1 cellular context compared by ENCODE assay signal in the genomic region with DNA sequence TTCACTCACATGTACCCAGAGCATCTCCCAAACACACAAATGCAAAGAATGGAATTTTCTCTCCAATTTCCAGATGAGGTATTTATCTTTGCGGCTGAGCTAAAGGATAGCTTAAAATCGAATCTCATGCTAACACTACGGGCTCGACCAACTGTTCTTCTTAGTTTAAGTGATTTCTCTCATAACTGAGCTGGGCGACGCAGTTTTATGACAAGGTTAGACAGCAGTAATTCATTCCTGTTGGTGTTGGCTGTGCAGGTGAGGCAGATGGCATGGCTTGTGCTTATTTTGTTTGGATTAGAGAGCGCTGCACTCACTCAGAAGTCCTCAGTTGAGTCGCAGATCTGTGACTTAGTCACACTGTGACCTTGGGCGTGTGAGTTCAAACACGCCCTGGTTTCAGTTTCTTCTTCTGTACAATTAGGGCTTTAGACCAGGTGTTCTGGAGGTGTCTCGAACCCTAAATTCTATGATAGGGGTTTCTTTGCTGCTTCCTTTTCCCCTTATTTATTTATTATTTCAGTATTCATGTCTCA.
A peak's percentile ranks its signal among the peaks of the same experiment; 100 is the strongest.
TF ChIP-seq lines count a peak whose summit lies in the region.

No MANE protein-coding gene starts in this region.

TF ChIP-seq in HepG2, 621 proteins besides CTCF, POLR2A, EP300 and RAD21:
- TF ChIP-seq HDAC1 (CRISPR knock-in tag; IDR thresholded peaks at IDR 0.05): no peak
- no peak for TF ChIP-seq RBAK (CRISPR knock-in tag; IDR thresholded peaks at IDR 0.05)
- TF ChIP-seq SNRNP70 (IDR thresholded peaks at IDR 0.05; ENCODE audit: low read depth, low read length): no peak
- peak; percentile 56 for TF ChIP-seq THAP11 (CRISPR knock-in tag; IDR thresholded peaks at IDR 0.05)
- TF ChIP-seq CREB1 (IDR thresholded peaks at IDR 0.05): no peak
- 0 out of 2 replicates have a peak, but pooled peaks have one; percentile 35 for TF ChIP-seq CREB1 (CRISPR knock-in tag; IDR thresholded peaks at IDR 0.05)
- TF ChIP-seq, protein P1, sequence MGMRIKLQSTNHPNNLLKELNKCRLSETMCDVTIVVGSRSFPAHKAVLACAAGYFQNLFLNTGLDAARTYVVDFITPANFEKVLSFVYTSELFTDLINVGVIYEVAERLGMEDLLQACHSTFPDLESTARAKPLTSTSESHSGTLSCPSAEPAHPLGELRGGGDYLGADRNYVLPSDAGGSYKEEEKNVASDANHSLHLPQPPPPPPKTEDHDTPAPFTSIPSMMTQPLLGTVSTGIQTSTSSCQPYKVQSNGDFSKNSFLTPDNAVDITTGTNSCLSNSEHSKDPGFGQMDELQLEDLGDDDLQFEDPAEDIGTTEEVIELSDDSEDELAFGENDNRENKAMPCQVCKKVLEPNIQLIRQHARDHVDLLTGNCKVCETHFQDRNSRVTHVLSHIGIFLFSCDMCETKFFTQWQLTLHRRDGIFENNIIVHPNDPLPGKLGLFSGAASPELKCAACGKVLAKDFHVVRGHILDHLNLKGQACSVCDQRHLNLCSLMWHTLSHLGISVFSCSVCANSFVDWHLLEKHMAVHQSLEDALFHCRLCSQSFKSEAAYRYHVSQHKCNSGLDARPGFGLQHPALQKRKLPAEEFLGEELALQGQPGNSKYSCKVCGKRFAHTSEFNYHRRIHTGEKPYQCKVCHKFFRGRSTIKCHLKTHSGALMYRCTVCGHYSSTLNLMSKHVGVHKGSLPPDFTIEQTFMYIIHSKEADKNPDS (CRISPR knock-in tag; IDR thresholded peaks at IDR 0.05): no peak
- TF ChIP-seq, protein P2, sequence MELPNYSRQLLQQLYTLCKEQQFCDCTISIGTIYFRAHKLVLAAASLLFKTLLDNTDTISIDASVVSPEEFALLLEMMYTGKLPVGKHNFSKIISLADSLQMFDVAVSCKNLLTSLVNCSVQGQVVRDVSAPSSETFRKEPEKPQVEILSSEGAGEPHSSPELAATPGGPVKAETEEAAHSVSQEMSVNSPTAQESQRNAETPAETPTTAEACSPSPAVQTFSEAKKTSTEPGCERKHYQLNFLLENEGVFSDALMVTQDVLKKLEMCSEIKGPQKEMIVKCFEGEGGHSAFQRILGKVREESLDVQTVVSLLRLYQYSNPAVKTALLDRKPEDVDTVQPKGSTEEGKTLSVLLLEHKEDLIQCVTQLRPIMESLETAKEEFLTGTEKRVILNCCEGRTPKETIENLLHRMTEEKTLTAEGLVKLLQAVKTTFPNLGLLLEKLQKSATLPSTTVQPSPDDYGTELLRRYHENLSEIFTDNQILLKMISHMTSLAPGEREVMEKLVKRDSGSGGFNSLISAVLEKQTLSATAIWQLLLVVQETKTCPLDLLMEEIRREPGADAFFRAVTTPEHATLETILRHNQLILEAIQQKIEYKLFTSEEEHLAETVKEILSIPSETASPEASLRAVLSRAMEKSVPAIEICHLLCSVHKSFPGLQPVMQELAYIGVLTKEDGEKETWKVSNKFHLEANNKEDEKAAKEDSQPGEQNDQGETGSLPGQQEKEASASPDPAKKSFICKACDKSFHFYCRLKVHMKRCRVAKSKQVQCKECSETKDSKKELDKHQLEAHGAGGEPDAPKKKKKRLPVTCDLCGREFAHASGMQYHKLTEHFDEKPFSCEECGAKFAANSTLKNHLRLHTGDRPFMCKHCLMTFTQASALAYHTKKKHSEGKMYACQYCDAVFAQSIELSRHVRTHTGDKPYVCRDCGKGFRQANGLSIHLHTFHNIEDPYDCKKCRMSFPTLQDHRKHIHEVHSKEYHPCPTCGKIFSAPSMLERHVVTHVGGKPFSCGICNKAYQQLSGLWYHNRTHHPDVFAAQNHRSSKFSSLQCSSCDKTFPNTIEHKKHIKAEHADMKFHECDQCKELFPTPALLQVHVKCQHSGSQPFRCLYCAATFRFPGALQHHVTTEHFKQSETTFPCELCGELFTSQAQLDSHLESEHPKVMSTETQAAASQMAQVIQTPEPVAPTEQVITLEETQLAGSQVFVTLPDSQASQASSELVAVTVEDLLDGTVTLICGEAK (IDR thresholded peaks at IDR 0.05): no peak
- TF ChIP-seq, protein P2 (CRISPR knock-in tag; IDR thresholded peaks at IDR 0.05): no peak
- TF ChIP-seq FOSL2 (CRISPR knock-in tag; IDR thresholded peaks at IDR 0.05): peak; percentile 34; the same call in 1 of the 2 replicates
